Comparison of ENCODE assay signal across 13 cellular contexts in the genomic region with DNA sequence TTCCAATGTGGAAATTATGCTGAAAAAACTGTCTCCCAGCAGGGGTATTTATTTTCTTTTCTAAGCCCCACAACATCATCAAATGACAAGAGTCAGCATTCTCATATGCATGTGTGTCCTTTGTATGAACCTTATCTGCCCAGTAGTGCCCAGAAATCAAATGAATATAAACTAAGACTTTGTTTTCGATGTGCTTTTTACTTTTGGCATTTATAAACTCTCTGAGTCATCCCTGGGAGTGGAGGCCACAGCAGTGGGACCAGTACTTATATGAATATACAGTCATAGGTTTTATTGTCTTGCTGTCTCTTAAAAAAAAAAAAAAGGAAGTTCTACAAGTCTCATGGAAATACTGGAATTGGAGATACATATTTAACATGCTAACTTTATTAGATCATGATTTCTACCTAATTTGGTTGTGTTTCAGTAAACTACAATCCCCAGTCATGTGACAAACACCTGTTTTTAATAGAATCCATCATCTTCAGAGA.
A peak's percentile ranks its signal among the peaks of the same experiment; 100 is the strongest.
DNase-seq lines count a peak whose midpoint lies in the region; ATAC-seq and TF ChIP-seq lines count a peak whose summit lies in the region.
"Had no signal": no experiment of that assay in that cellular context is flagged by ENCODE, and none has a peak within 500 bp of the region (broad histone marks: within the 10 kb centered on the region; RNA-seq: fewer than 3 reads in every experiment).

No MANE protein-coding gene starts in this region.

- H3K9ac ChIP-seq in SK-N-SH (no peak overlapping the region), fibroblast of lung (ENCODE audit: insufficient read depth, low read length) (no peak overlapping the region), smooth muscle cell (ENCODE audit: low read depth) (no peak overlapping the region)

- H3K4me1 ChIP-seq in HEK293 (ENCODE audit: control insufficient read depth, insufficient read depth, low read length): peaks cover 7% of the 10 kb centered on the region; the same call in 1 of the 2 replicates
- peaks cover 8 to 10% of the 10 kb centered on the region in 2 experiments; a peak in 2 of 4 replicates for H3K4me1 ChIP-seq in SK-N-SH (ENCODE audit: control insufficient read depth in 1 of 2, insufficient read depth in 2 of 2, low read depth in 1 of 2, low read length in 1 of 2)
- no peaks in the 10 kb centered on the region for H3K4me1 ChIP-seq in fibroblast of lung (ENCODE audit: control insufficient read depth, extremely low read depth, insufficient read depth, low read length)
- H3K4me1 ChIP-seq in smooth muscle cell (ENCODE audit: low read depth): no peaks in the 10 kb centered on the region
- no peaks in the 10 kb centered on the region for H3K4me1 ChIP-seq in aorta (ENCODE audit: control insufficient read depth in 1 of 2, insufficient read depth in 2 of 2, low read length in 2 of 2)
- no peaks in the 10 kb centered on the region for H3K4me1 ChIP-seq in effector memory CD4-positive, alpha-beta T cell (ENCODE audit: control insufficient read depth, insufficient read depth, low read length, poor library complexity, severe bottlenecking)
- H3K4me1 ChIP-seq: testis had no signal

- H3F3A ChIP-seq in SK-N-SH (replicated peaks; ENCODE audit: insufficient read depth): no peaks in the 10 kb centered on the region
- peaks cover 3% of the 10 kb centered on the region for H3F3A ChIP-seq in smooth muscle cell (ENCODE audit: low read depth)

- TF ChIP-seq EP300 in SK-N-SH (IDR thresholded peaks at IDR 0.05; ENCODE audit: borderline replicate concordance in 1 of 2, low read depth in 1 of 2, low read length in 1 of 2): no peak

- H3K27ac ChIP-seq in HEK293 (ENCODE audit: extremely low read depth, low read depth, low read length) (no peak overlapping the region), SK-N-SH (ENCODE audit: low read depth in 2 of 2, low read length in 1 of 2) (peak overlapping the region; percentile 44 to 47; a peak in 2 of 4 replicates), fibroblast of lung (ENCODE audit: insufficient read depth, low read length) (no peak overlapping the region), smooth muscle cell (ENCODE audit: low read depth) (peak overlapping the region; percentile 31), aorta (ENCODE audit: low read depth in 1 of 2, low read length in 2 of 2) (no peak overlapping the region)
- H3K27ac ChIP-seq in effector memory CD4-positive, alpha-beta T cell (ENCODE audit: insufficient read depth, low read length, poor library complexity, severe bottlenecking): no peak overlapping the region
- H3K27ac ChIP-seq: testis had no signal

- H3K4me2 ChIP-seq in SK-N-SH (no peak overlapping the region), fibroblast of lung (ENCODE audit: extremely low read depth, insufficient read depth, low read length) (no peak overlapping the region), smooth muscle cell (peak overlapping the region; percentile 41)

- H3K9me3 ChIP-seq in HEK293 (ENCODE audit: control insufficient read depth, insufficient read depth, low read depth, low read length): no peaks in the 10 kb centered on the region
- no peaks in the 10 kb centered on the region for H3K9me3 ChIP-seq in SK-N-SH
- no peaks in the 10 kb centered on the region for H3K9me3 ChIP-seq in fibroblast of lung (ENCODE audit: control insufficient read depth, insufficient read depth, low read depth, low read length)
- no peaks in the 10 kb centered on the region for H3K9me3 ChIP-seq in smooth muscle cell (replicated peaks; ENCODE audit: low read depth)
- H3K9me3 ChIP-seq in aorta (ENCODE audit: control insufficient read depth, low read length): no peaks in the 10 kb centered on the region
- no peaks in the 10 kb centered on the region for H3K9me3 ChIP-seq in effector memory CD4-positive, alpha-beta T cell (ENCODE audit: control insufficient read depth, low read length)
- H3K9me3 ChIP-seq: testis had no signal

- ATAC-seq in aorta (ENCODE audit: low FRiP score): no peak
- ATAC-seq: T-cell had no signal

- no peaks in the 10 kb centered on the region for H3K27me3 ChIP-seq in SK-N-SH (ENCODE audit: insufficient read depth)
- no peaks in the 10 kb centered on the region for H3K27me3 ChIP-seq in fibroblast of lung (ENCODE audit: control insufficient read depth, insufficient read depth, low read length)
- no peaks in the 10 kb centered on the region for H3K27me3 ChIP-seq in smooth muscle cell (ENCODE audit: low read depth)
- H3K27me3 ChIP-seq in aorta (ENCODE audit: control insufficient read depth in 1 of 2, insufficient read depth in 2 of 2, low read length in 1 of 2): no peaks in the 10 kb centered on the region
- no peaks in the 10 kb centered on the region for H3K27me3 ChIP-seq in effector memory CD4-positive, alpha-beta T cell (replicated peaks; ENCODE audit: control insufficient read depth, insufficient read depth, low read length, poor library complexity, severe bottlenecking)
- H3K27me3 ChIP-seq: testis had no signal

- no peak for TF ChIP-seq CTCF in HEK293 (tag by site-specific recombination; IDR thresholded peaks at IDR 0.05)
- no peak for TF ChIP-seq CTCF in SK-N-SH (IDR thresholded peaks at IDR 0.05)
- no peak for TF ChIP-seq CTCF in fibroblast of lung (conservative IDR thresholded peaks at IDR 0.05 in 1 of 2, IDR thresholded peaks at IDR 0.05 in 1 of 2; ENCODE audit: low read depth in 1 of 2, low read length in 2 of 2)
- TF ChIP-seq CTCF in smooth muscle cell (IDR thresholded peaks at IDR 0.05; ENCODE audit: borderline replicate concordance, insufficient read depth, poor library complexity, severe bottlenecking): no peak

- H3K9me2 ChIP-seq in SK-N-SH: no peaks in the 10 kb centered on the region

- no peaks in the 10 kb centered on the region for H3K79me2 ChIP-seq in SK-N-SH (ENCODE audit: insufficient read depth)
- H3K79me2 ChIP-seq in fibroblast of lung (ENCODE audit: control insufficient read depth, insufficient read depth, low read length): no peaks in the 10 kb centered on the region
- H3K79me2 ChIP-seq in smooth muscle cell (ENCODE audit: low read depth): no peaks in the 10 kb centered on the region

- 32% methylated on average over 1 of the region's 1 CpG for WGBS in SK-N-SH (ENCODE audit: low lambda C conversion rate)
- 33% methylated on average over 1 of the region's 1 CpG for WGBS in smooth muscle cell (ENCODE audit: low lambda C conversion rate)
- WGBS in aorta, 2 donors: 38% methylated on average over 1 of the region's 1 CpG

- H4K20me1 ChIP-seq in SK-N-SH (ENCODE audit: insufficient read depth): no peaks in the 10 kb centered on the region
- no peaks in the 10 kb centered on the region for H4K20me1 ChIP-seq in fibroblast of lung (ENCODE audit: control insufficient read depth, extremely low read depth, insufficient read depth, low read length)
- H4K20me1 ChIP-seq in smooth muscle cell (ENCODE audit: low read depth): no peaks in the 10 kb centered on the region

- POLR2A ChIA-PET in HEK293 (lab: Yijun Ruan, JAX): no interaction called here
- POLR2A ChIA-PET in SK-N-SH (lab: Yijun Ruan, JAX): interaction anchor here (1.1 kb wide), 1 partner anchor 12 kb away, joined by 3 read pairs; no protein-coding TSS in a partner anchor

- H3K4me3 ChIP-seq in HEK293 (ENCODE audit: low read depth, low read length) (no peak overlapping the region), SK-N-SH (ENCODE audit: low read depth in 2 of 2, low read length in 1 of 2) (no peak overlapping the region), fibroblast of lung (replicated peaks in 1 of 4; ENCODE audit: control extremely low read depth in 1 of 4, insufficient read depth in 1 of 4, low read depth in 3 of 4, low read length in 4 of 4) (no peak overlapping the region), smooth muscle cell (no peak overlapping the region), aorta (ENCODE audit: low read length in 2 of 2) (no peak overlapping the region)
- no peak overlapping the region for H3K4me3 ChIP-seq in effector memory CD4-positive, alpha-beta T cell (ENCODE audit: insufficient read depth, low read depth, low read length, poor library complexity, severe bottlenecking)
- H3K4me3 ChIP-seq: testis had no signal

- TF ChIP-seq RAD21 in SK-N-SH (IDR thresholded peaks at IDR 0.05; ENCODE audit: low read length): no peak

- H3K36me3 ChIP-seq in HEK293 (ENCODE audit: control insufficient read depth in 2 of 2, insufficient read depth in 1 of 2, low read length in 2 of 2) (peaks cover 0 to 11% of the 10 kb centered on the region in 2 experiments; a peak in 2 of 3 replicates), SK-N-SH (replicated peaks in 1 of 2; ENCODE audit: control insufficient read depth in 1 of 2, insufficient read depth in 2 of 2, low read length in 1 of 2) (peaks cover 28 to 31% of the 10 kb centered on the region in 2 experiments), fibroblast of lung (ENCODE audit: control insufficient read depth, insufficient read depth, low read length) (no peaks in the 10 kb centered on the region), smooth muscle cell (ENCODE audit: low read depth) (peaks cover 8% of the 10 kb centered on the region), aorta (ENCODE audit: control insufficient read depth in 1 of 2, insufficient read depth in 2 of 2, low read length in 1 of 2) (peaks cover 1 to 5% of the 10 kb centered on the region in 2 donors)
- H3K36me3 ChIP-seq in effector memory CD4-positive, alpha-beta T cell (ENCODE audit: control insufficient read depth, insufficient read depth, low read length): no peaks in the 10 kb centered on the region

- CTCF ChIA-PET in HEK293 (lab: Yijun Ruan, JAX) (interaction anchor here (0.6 to 1.4 kb wide), 2 partner anchors 240 to 255 kb away, joined by 3 to 6 read pairs; no protein-coding TSS in a partner anchor), SK-N-SH (lab: Yijun Ruan, JAX) (interaction anchor here (1.3 kb wide), 1 partner anchor 246 kb away, joined by 3 read pairs; no protein-coding TSS in a partner anchor)

- H2AFZ ChIP-seq in SK-N-SH (ENCODE audit: low read depth): no peak overlapping the region
- no peak overlapping the region for H2AFZ ChIP-seq in fibroblast of lung (ENCODE audit: low read length)
- H2AFZ ChIP-seq in smooth muscle cell (ENCODE audit: low read depth): no peak overlapping the region

- no peak for DNase-seq in SK-N-SH
- peak; percentile 74 to 77 for DNase-seq in fibroblast of lung (ENCODE audit: low read depth in 2 of 2)
- no peak for DNase-seq in smooth muscle cell (lab: John Stamatoyannopoulos, UW; ENCODE audit: unreplicated experiment)
- no peak for DNase-seq in aorta
- no peak for DNase-seq in effector memory CD4-positive, alpha-beta T cell
- DNase-seq in pons (ENCODE audit: low spot score): no peak
- DNase-seq: activated CD4-positive, alpha-beta T cell treated with anti-CD3 and anti-CD28 coated beads, Interleukin-2, amount 10 ng/mL, durations not matched to agents 24 days and 14 days; H7; KBM-7; NCI-H2171 treated with DMSO at 0.1 percent for 48 hours; T-cell; testis had no signal

- intact Hi-C loops in aorta (cut with DNase I): no loop called here

TF ChIP-seq in HEK293, 187 proteins besides CTCF, POLR2A, EP300 and RAD21 (continues in another document):
- TF ChIP-seq FEZF1 (tag by site-specific recombination; IDR thresholded peaks at IDR 0.05) (peak; percentile 89), ZNF2 (tag by site-specific recombination; IDR thresholded peaks at IDR 0.05) (no peak)

Comparison
In these comparisons a context has a peak if more than half of its experiments do, and no peak if none do; other contexts are left out.
1. H3K27ac ChIP-seq: peak in SK-N-SH (2 of 2) and smooth muscle cell (single experiment); none in HEK293 (single experiment), fibroblast of lung (single experiment), aorta (0 of 2) and effector memory CD4-positive, alpha-beta T cell (single experiment).
2. DNase-seq: peak in fibroblast of lung (2 of 2); none in SK-N-SH (single experiment), smooth muscle cell (single experiment), aorta (0 of 2), effector memory CD4-positive, alpha-beta T cell (0 of 3) and pons (single experiment).